Comparison of ENCODE assay signal across 1 cellular context in genomic region chr14:22986508-22987054, GRCh38.
TF ChIP-seq lines count a peak whose summit lies in the region.

No MANE protein-coding gene starts in this region.

TF ChIP-seq in SK-N-SH, 30 proteins besides CTCF, POLR2A, EP300 and RAD21 (continued from another document):
- TF ChIP-seq GATA2 (CRISPR knock-in tag; IDR thresholded peaks at IDR 0.05), result no peak
- no peak for TF ChIP-seq GABPA (IDR thresholded peaks at IDR 0.05; ENCODE audit: low read depth)
- TF ChIP-seq CHD2 (IDR thresholded peaks at IDR 0.05; ENCODE audit: low read length, partially characterized antibody), result no peak
- TF ChIP-seq, protein P1, sequence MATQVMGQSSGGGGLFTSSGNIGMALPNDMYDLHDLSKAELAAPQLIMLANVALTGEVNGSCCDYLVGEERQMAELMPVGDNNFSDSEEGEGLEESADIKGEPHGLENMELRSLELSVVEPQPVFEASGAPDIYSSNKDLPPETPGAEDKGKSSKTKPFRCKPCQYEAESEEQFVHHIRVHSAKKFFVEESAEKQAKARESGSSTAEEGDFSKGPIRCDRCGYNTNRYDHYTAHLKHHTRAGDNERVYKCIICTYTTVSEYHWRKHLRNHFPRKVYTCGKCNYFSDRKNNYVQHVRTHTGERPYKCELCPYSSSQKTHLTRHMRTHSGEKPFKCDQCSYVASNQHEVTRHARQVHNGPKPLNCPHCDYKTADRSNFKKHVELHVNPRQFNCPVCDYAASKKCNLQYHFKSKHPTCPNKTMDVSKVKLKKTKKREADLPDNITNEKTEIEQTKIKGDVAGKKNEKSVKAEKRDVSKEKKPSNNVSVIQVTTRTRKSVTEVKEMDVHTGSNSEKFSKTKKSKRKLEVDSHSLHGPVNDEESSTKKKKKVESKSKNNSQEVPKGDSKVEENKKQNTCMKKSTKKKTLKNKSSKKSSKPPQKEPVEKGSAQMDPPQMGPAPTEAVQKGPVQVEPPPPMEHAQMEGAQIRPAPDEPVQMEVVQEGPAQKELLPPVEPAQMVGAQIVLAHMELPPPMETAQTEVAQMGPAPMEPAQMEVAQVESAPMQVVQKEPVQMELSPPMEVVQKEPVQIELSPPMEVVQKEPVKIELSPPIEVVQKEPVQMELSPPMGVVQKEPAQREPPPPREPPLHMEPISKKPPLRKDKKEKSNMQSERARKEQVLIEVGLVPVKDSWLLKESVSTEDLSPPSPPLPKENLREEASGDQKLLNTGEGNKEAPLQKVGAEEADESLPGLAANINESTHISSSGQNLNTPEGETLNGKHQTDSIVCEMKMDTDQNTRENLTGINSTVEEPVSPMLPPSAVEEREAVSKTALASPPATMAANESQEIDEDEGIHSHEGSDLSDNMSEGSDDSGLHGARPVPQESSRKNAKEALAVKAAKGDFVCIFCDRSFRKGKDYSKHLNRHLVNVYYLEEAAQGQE (IDR thresholded peaks at IDR 0.05; ENCODE audit: low read depth, low read length), result no peak
- no peak for TF ChIP-seq RCOR1 (IDR thresholded peaks at IDR 0.05; ENCODE audit: low read length)
- no peak for TF ChIP-seq USF1 (IDR thresholded peaks at IDR 0.05; ENCODE audit: borderline replicate concordance, low read depth)
- TF ChIP-seq EZH2phosphoT487 (IDR thresholded peaks at IDR 0.05; ENCODE audit: borderline replicate concordance, low read depth), result no peak
- no peak for TF ChIP-seq MAX (IDR thresholded peaks at IDR 0.05; ENCODE audit: low read depth)
- no peak for TF ChIP-seq FOXJ3 (CRISPR knock-in tag; IDR thresholded peaks at IDR 0.05)
